16 cellular contexts compared by ENCODE assay signal in genomic region chr3:124023521-124023920, GRCh38. TPM values are rescaled to one million over a fixed set of nuclear protein-coding genes. Genes with fewer than 3 reads are reported as not detected.
"Had no signal": no experiment of that assay in that cellular context is flagged by ENCODE, and none has a peak within 500 bp of the region (broad histone marks: within the 10 kb centered on the region; RNA-seq: fewer than 3 reads in every experiment).

No MANE protein-coding gene starts in this region.

RNA-seq across cellular contexts. Expression of gene ROPN1, which starts 31.6 kb away (rescaled TPM):
- total RNA-seq: activated CD4-positive, alpha-beta memory T cell treated with anti-CD3 and anti-CD28 coated beads, Interleukin-2, amount 10 ng/mL, durations not matched to agents 7 days and 5 days; activated CD4-positive, alpha-beta T cell treated with anti-CD3 and anti-CD28 coated beads for 36 hours; activated CD4-positive, alpha-beta T cell treated with anti-CD3 and anti-CD28 coated beads, Interleukin-2, amount 10 ng/mL, durations not matched to agents 7 days and 5 days; activated CD8-positive, alpha-beta memory T cell treated with anti-CD3 and anti-CD28 coated beads, Interleukin-2, amount 10 ng/mL, durations not matched to agents 7 days and 5 days; activated CD8-positive, alpha-beta T cell treated with anti-CD3 and anti-CD28 coated beads, Interleukin-2, amount 10 ng/mL, durations not matched to agents 7 days and 5 days; activated naive CD8-positive, alpha-beta T cell treated with anti-CD3 and anti-CD28 coated beads, Interleukin-2, amount 10 ng/mL, durations not matched to agents 7 days and 5 days; activated T-helper 2 cell treated with anti-CD3 and anti-CD28 coated beads, Interferon-gamma antibody, Interleukin-2, Interleukin-4, amounts not matched to agents 10 μg/mL and 5 μg/mL and 100 μg/mL, durations not matched to agents 14 hours and 24 hours and 36 hours; ascending aorta; bronchial epithelial cell; cardiac muscle cell; T-cell; T-helper 1 cell treated with Interleukin-12 subunit alpha and Interleukin-12 subunit beta and Interleukin-4 antibody, amounts not matched to agents 30 ng/mL and 1 ng/mL, for 36 hours; T-helper 17 cell; T-helper 2 cell treated with Interferon-gamma antibody and Interleukin-4, amounts not matched to agents 100 ng/mL and 5 ng/mL, for 36 hours; WTC11 had no signal
- polyA plus RNA-seq: adipose tissue, cardiac muscle cell had no signal
